Comparison of ENCODE assay signal across 14 cellular contexts in genomic region chr2:236659758-236660150, GRCh38.
DNase-seq lines count a peak whose midpoint lies in the region; TF ChIP-seq lines count a peak whose summit lies in the region.
"Had no signal": no experiment of that assay in that cellular context is flagged by ENCODE, and none has a peak within 500 bp of the region (broad histone marks: within the 10 kb centered on the region; RNA-seq: fewer than 3 reads in every experiment).

No MANE protein-coding gene starts in this region.

- H2BK12ac ChIP-seq in trophoblast cell (ENCODE audit: low read length): peak overlapping the region; percentile 2

- H3K9me3 Mint-ChIP-seq in endodermal cell: no peaks in the 10 kb centered on the region
- H3K9me3 Mint-ChIP-seq: activated CD4-positive, alpha-beta T cell treated with anti-CD3 and anti-CD28 coated beads, Interleukin-2, amount 10 ng/mL, durations not matched to agents 7 days and 5 days; stimulated activated naive B cell treated with anti-CD40 and anti-IgM and Interleukin-4, amounts not matched to agents 10 μg/mL and 1 μg/mL and 100 μg/mL, for 72 hours had no signal

- H3K4me1 ChIP-seq in endodermal cell (ENCODE audit: control insufficient read depth, insufficient read depth, low read length) (peaks cover 20% of the 10 kb centered on the region), trophoblast cell (ENCODE audit: control insufficient read depth in 1 of 2, insufficient read depth in 2 of 2, low read length in 2 of 2) (peaks cover 18 to 26% of the 10 kb centered on the region in 2 experiments)

- H3K79me2 ChIP-seq in trophoblast cell (ENCODE audit: control insufficient read depth, insufficient read depth, low read length, poor library complexity): peaks cover 2% of the 10 kb centered on the region

- H3K36me3 Mint-ChIP-seq in endodermal cell (ENCODE audit: low read depth): no peaks in the 10 kb centered on the region
- H3K36me3 Mint-ChIP-seq: stimulated activated naive B cell treated with anti-CD40 and anti-IgM and Interleukin-4, amounts not matched to agents 10 μg/mL and 1 μg/mL and 100 μg/mL, for 72 hours had no signal

- H3K27me3 Mint-ChIP-seq in endodermal cell (ENCODE audit: insufficient read depth): peaks cover 4% of the 10 kb centered on the region

- TF ChIP-seq CTCF in endodermal cell (conservative IDR thresholded peaks at IDR 0.05): no peak

- H4K12ac ChIP-seq in trophoblast cell (ENCODE audit: low read depth, low read length): no peak overlapping the region

- H3K27ac Mint-ChIP-seq in endodermal cell: no peak overlapping the region
- H3K27ac Mint-ChIP-seq: activated CD4-positive, alpha-beta T cell treated with anti-CD3 and anti-CD28 coated beads, Interleukin-2, amount 10 ng/mL, durations not matched to agents 7 days and 5 days; stimulated activated naive B cell treated with anti-CD40 and anti-IgM and Interleukin-4, amounts not matched to agents 10 μg/mL and 1 μg/mL and 100 μg/mL, for 72 hours had no signal

- H4K8ac ChIP-seq in trophoblast cell (ENCODE audit: low read depth, low read length): no peak overlapping the region

- H4K91ac ChIP-seq in trophoblast cell (ENCODE audit: low read depth, low read length): peak overlapping the region; percentile 36

- H3K23ac ChIP-seq in trophoblast cell (ENCODE audit: low read length): no peak overlapping the region

- H3K4ac ChIP-seq in trophoblast cell (ENCODE audit: low read depth, low read length): no peak overlapping the region

- H3K9ac ChIP-seq in endodermal cell (ENCODE audit: extremely low read depth, low read length, poor library complexity, severe bottlenecking) (no peak overlapping the region), trophoblast cell (ENCODE audit: low read length) (no peak overlapping the region)

- H2AK5ac ChIP-seq in trophoblast cell (ENCODE audit: low read length): no peak overlapping the region

- H3K36me3 ChIP-seq in endodermal cell (ENCODE audit: control insufficient read depth, insufficient read depth, low read length) (no peaks in the 10 kb centered on the region), trophoblast cell (ENCODE audit: control insufficient read depth in 1 of 2, insufficient read depth in 2 of 2, low read length in 2 of 2) (no peaks in the 10 kb centered on the region)
- H3K36me3 ChIP-seq: esophagus squamous epithelium had no signal

- no peaks in the 10 kb centered on the region for H3K9me3 ChIP-seq in endodermal cell (ENCODE audit: control insufficient read depth, low read length)
- peaks cover 2% of the 10 kb centered on the region for H3K9me3 ChIP-seq in trophoblast cell (ENCODE audit: insufficient read depth, low read depth, low read length)
- H3K9me3 ChIP-seq: esophagus squamous epithelium had no signal

- H3K14ac ChIP-seq in trophoblast cell (ENCODE audit: low read length): no peak overlapping the region

- 75 to 82% methylated on average over 4 to 5 of the region's 5 CpGs for WGBS in endodermal cell (ENCODE audit: insufficient coverage in 1 of 2, insufficient read length in 1 of 2), 2 experiments
- WGBS in trophoblast cell (ENCODE audit: extremely low coverage, insufficient coverage, insufficient read length): no CpG with 5 or more reads among the region's 5 CpGs

- H3K4me3 Mint-ChIP-seq in endodermal cell: peak overlapping the region; percentile 1
- H3K4me3 Mint-ChIP-seq: activated CD4-positive, alpha-beta T cell treated with anti-CD3 and anti-CD28 coated beads, Interleukin-2, amount 10 ng/mL, durations not matched to agents 7 days and 5 days; stimulated activated naive B cell treated with anti-CD40 and anti-IgM and Interleukin-4, amounts not matched to agents 10 μg/mL and 1 μg/mL and 100 μg/mL, for 72 hours had no signal

- H3K4me2 ChIP-seq in trophoblast cell (ENCODE audit: low read length): no peak overlapping the region

- H3K79me1 ChIP-seq in trophoblast cell (ENCODE audit: low read length): peaks cover 47% of the 10 kb centered on the region

- peak overlapping the region; percentile 67 for H2BK5ac ChIP-seq in trophoblast cell (ENCODE audit: low read depth, low read length, poor library complexity)

- no peak overlapping the region for H3K4me3 ChIP-seq in endodermal cell (ENCODE audit: low read length)
- H3K4me3 ChIP-seq in trophoblast cell (ENCODE audit: low read depth, low read length): no peak overlapping the region
- H3K4me3 ChIP-seq: esophagus squamous epithelium, K562, PC-9 had no signal

- DNase-seq in GOT3 (lab: John Stamatoyannopoulos, UW) (peak; percentile 12), NCI-H2196 (lab: John Stamatoyannopoulos, UW; ENCODE audit: unreplicated experiment) (peak; percentile 81), endodermal cell (no peak), trophoblast cell (no peak), activated T-cell treated with anti-CD3 and anti-CD28 coated beads for 4 hours (no peak), NCI-H526 (lab: John Stamatoyannopoulos, UW) (no peak), NCI-H2081 treated with DMSO at 0.1 percent for 48 hours (lab: John Stamatoyannopoulos, UW) (no peak)
- DNase-seq in activated CD4-positive, alpha-beta T cell treated with anti-CD3 and anti-CD28 coated beads, Interleukin-2, amount 50 U/mL, for 48 hours: no peak
- DNase-seq: activated CD4-positive, alpha-beta T cell treated with anti-CD3 and anti-CD28 coated beads, Interleukin-2, amount 10 ng/mL, durations not matched to agents 7 days and 5 days; amniotic stem cell; esophagus squamous epithelium; stimulated activated naive B cell treated with anti-CD40 and anti-IgM and Interleukin-4, amounts not matched to agents 10 μg/mL and 1 μg/mL and 100 μg/mL, for 72 hours had no signal

- H3K18ac ChIP-seq in trophoblast cell (ENCODE audit: low read length): no peak overlapping the region

- H3K4me1 Mint-ChIP-seq in endodermal cell: peaks cover 38% of the 10 kb centered on the region
- H3K4me1 Mint-ChIP-seq: activated CD4-positive, alpha-beta T cell treated with anti-CD3 and anti-CD28 coated beads, Interleukin-2, amount 10 ng/mL, durations not matched to agents 7 days and 5 days; stimulated activated naive B cell treated with anti-CD40 and anti-IgM and Interleukin-4, amounts not matched to agents 10 μg/mL and 1 μg/mL and 100 μg/mL, for 72 hours had no signal

- no peaks in the 10 kb centered on the region for H3K27me3 ChIP-seq in endodermal cell (ENCODE audit: control insufficient read depth, insufficient read depth, low read length, poor library complexity, severe bottlenecking)
- H3K27me3 ChIP-seq in trophoblast cell (ENCODE audit: insufficient read depth, low read length): no peaks in the 10 kb centered on the region
- H3K27me3 ChIP-seq: esophagus squamous epithelium had no signal

- H2BK120ac ChIP-seq in trophoblast cell (ENCODE audit: insufficient read depth, low read length, poor library complexity): peak overlapping the region; percentile 47

- H3K27ac ChIP-seq in endodermal cell (ENCODE audit: low read depth, low read length) (no peak overlapping the region), trophoblast cell (ENCODE audit: low read depth, low read length) (peak overlapping the region; percentile 46)
- H3K27ac ChIP-seq: esophagus squamous epithelium had no signal

- no peak overlapping the region for H2AFZ ChIP-seq in trophoblast cell (ENCODE audit: insufficient read depth, low read length, poor library complexity)
- H2AFZ ChIP-seq: PC-9 had no signal

Comparison
In these comparisons a context has a peak if more than half of its experiments do, and no peak if none do; other contexts are left out.
1. DNase-seq: peak in GOT3 (single experiment) and NCI-H2196 (single experiment); none in endodermal cell (single experiment), trophoblast cell (0 of 2), activated T-cell treated with anti-CD3 and anti-CD28 coated beads for 4 hours (single experiment), NCI-H526 (0 of 2), activated CD4-positive, alpha-beta T cell treated with anti-CD3 and anti-CD28 coated beads, Interleukin-2, amount 50 U/mL, for 48 hours (0 of 2) and NCI-H2081 treated with DMSO at 0.1 percent for 48 hours (single experiment).